In the genomic region with DNA sequence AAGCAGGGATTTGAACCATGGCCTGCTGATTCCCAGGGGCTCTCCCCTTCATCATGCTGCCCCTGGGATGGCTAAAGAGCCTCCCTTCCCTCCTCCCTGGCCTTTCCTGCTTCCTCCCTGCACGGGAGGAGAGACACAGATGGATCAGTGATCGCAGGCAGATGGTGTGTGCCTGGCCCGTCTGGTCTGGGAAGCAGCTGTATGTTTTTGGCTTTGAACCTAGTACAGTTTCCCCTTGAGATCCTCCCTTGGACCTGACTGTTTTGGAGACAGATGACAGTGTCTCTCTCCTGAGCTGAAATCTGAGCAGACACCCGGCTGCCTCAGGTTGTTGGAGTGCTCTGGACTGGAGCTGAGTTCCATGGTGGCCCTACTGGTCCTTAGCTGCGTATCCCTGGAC, we compare ENCODE assay signal across 18 cellular contexts. TPM values are rescaled to one million over a fixed set of nuclear protein-coding genes. Genes with fewer than 3 reads are reported as not detected.
"Had no signal": no experiment of that assay in that cellular context is flagged by ENCODE, and none has a peak within 500 bp of the region (broad histone marks: within the 10 kb centered on the region; RNA-seq: fewer than 3 reads in every experiment).

No MANE protein-coding gene starts in this region.

- H3K4me1 Mint-ChIP-seq: activated naive CD8-positive, alpha-beta T cell treated with anti-CD3 and anti-CD28 coated beads, Interleukin-2, amount 50 U/mL, for 24 hours; activated T-helper 17 cell treated with anti-CD3 and anti-CD28 coated beads, Interleukin-2, amount 50 U/mL, for 72 hours; stimulated activated naive CD8-positive, alpha-beta T cell treated with anti-CD3 and anti-CD28 coated beads, Interleukin-15, amount 100 ng/mL, for 72 hours had no signal

- ATAC-seq: activated naive CD8-positive, alpha-beta T cell treated with anti-CD3 and anti-CD28 coated beads, Interleukin-2, amount 50 U/mL, for 24 hours; activated T-helper 17 cell treated with anti-CD3 and anti-CD28 coated beads, Interleukin-2, amount 50 U/mL, for 72 hours; stimulated activated naive CD8-positive, alpha-beta T cell treated with anti-CD3 and anti-CD28 coated beads, Interleukin-15, amount 100 ng/mL, for 72 hours had no signal

- H3K27ac Mint-ChIP-seq: activated naive CD4-positive, alpha-beta T cell treated with anti-CD3 and anti-CD28 coated beads for 36 hours; activated naive CD8-positive, alpha-beta T cell treated with anti-CD3 and anti-CD28 coated beads, Interleukin-2, amount 50 U/mL, for 24 hours; activated T-helper 17 cell treated with anti-CD3 and anti-CD28 coated beads, Interleukin-2, amount 50 U/mL, for 72 hours; dendritic cell treated with granulocyte-macrophage colony-stimulating factor and Interleukin-4, amounts not matched to agents 40 ng/mL and 50 ng/mL, for 4 days; stimulated activated naive CD8-positive, alpha-beta T cell treated with anti-CD3 and anti-CD28 coated beads, Interleukin-15, amount 100 ng/mL, for 72 hours had no signal

- H3K4me3 Mint-ChIP-seq: activated naive CD4-positive, alpha-beta T cell treated with anti-CD3 and anti-CD28 coated beads for 36 hours; activated naive CD8-positive, alpha-beta T cell treated with anti-CD3 and anti-CD28 coated beads, Interleukin-2, amount 50 U/mL, for 24 hours; activated T-helper 17 cell treated with anti-CD3 and anti-CD28 coated beads, Interleukin-2, amount 50 U/mL, for 72 hours; dendritic cell treated with granulocyte-macrophage colony-stimulating factor and Interleukin-4, amounts not matched to agents 40 ng/mL and 50 ng/mL, for 4 days; stimulated activated naive CD8-positive, alpha-beta T cell treated with anti-CD3 and anti-CD28 coated beads, Interleukin-15, amount 100 ng/mL, for 72 hours had no signal

- DNase-seq: activated CD4-positive, CD25-positive, alpha-beta regulatory T cell treated with anti-CD3 and anti-CD28 coated beads, Interleukin-2, amount 50 U/mL, for 72 hours; activated naive CD4-positive, alpha-beta T cell treated with anti-CD3 and anti-CD28 coated beads for 36 hours; activated naive CD8-positive, alpha-beta T cell treated with anti-CD3 and anti-CD28 coated beads, Interleukin-2, amount 50 U/mL, for 24 hours; cerebellar nuclear complex; effector memory CD4-positive, alpha-beta T cell; heart left ventricle; midbrain; sigmoid colon; spleen; stimulated activated naive CD8-positive, alpha-beta T cell treated with anti-CD3 and anti-CD28 coated beads, Interleukin-15, amount 100 ng/mL, for 72 hours; T1000 had no signal

- H3K27me3 Mint-ChIP-seq: activated naive CD8-positive, alpha-beta T cell treated with anti-CD3 and anti-CD28 coated beads, Interleukin-2, amount 50 U/mL, for 24 hours; stimulated activated naive CD8-positive, alpha-beta T cell treated with anti-CD3 and anti-CD28 coated beads, Interleukin-15, amount 100 ng/mL, for 72 hours had no signal

RNA-seq across cellular contexts. Expression of a gene that starts 29.0 kb away (rescaled TPM):
- total RNA-seq: activated naive CD4-positive, alpha-beta T cell treated with anti-CD3 and anti-CD28 coated beads for 36 hours; activated T-helper 17 cell treated with anti-CD3 and anti-CD28 coated beads, Interleukin-2, amount 50 U/mL, for 72 hours; ascending aorta; fibroblast of lung; heart left ventricle; myocyte; osteocyte; pulmonary artery endothelial cell had no signal

RNA-seq across cellular contexts. Expression of a gene that starts 44.6 kb away (rescaled TPM):
- total RNA-seq: activated naive CD4-positive, alpha-beta T cell treated with anti-CD3 and anti-CD28 coated beads for 36 hours; pulmonary artery endothelial cell had no signal
